ENCODE assay signal across 13 cellular contexts in the genomic region with DNA sequence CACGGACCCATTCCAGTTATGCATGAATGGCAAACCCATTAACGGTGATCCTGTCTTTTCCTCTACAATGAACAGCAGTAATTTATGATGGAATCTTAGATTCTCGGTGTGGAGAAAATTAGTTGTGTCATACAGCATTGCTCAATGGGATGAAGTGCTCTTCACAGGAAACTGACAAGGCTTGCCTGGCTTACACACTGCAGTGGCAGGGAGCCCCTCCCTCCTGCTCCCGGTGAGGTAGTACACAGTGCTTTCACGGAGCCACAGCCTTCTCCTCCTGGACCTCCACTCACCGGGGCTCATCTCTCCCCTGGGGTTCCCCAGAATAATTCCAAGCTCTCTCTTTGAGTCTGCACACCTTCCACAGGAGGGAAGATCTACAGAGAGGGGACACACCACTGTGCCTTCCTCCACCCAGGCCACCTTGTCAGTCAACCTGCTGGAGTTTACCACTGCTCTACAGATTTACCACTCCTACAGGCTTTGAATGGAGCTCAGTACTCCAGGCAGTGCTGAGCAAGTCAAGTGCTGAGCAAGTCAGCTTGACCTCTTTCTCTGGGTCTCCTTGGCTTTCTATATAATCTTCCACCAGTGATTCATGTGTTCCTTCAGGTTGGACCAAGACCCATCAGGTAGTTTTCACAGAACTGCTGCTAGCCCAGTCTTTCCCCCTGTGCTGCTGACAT. TPM values are rescaled to one million over a fixed set of nuclear protein-coding genes. Genes with fewer than 3 reads are reported as not detected.
DNase-seq lines count a peak whose midpoint lies in the region; ATAC-seq lines count a peak whose summit lies in the region.
"Had no signal": no experiment of that assay in that cellular context is flagged by ENCODE, and none has a peak within 500 bp of the region (broad histone marks: within the 10 kb centered on the region; RNA-seq: fewer than 3 reads in every experiment).

No MANE protein-coding gene starts in this region.

- no peak overlapping the region for H3K4me3 ChIP-seq in skeletal muscle cell (ENCODE audit: low read depth, low read length)
- H3K4me3 ChIP-seq: coronary artery, gastroesophageal sphincter had no signal

- ATAC-seq in esophagus mucosa (peak; percentile 55), HG03442 (IDR thresholded peaks at IDR 0.05; ENCODE audit: unreplicated experiment) (no peak), GM18511 (IDR thresholded peaks at IDR 0.05; ENCODE audit: unreplicated experiment) (no peak)
- ATAC-seq: gastroesophageal sphincter had no signal

- peak in 2 of 3 experiments; percentile 12 to 28 for DNase-seq in NCI-H1417 (lab: John Stamatoyannopoulos, UW)
- no peak for DNase-seq in NCI-H1417 treated with DMSO at 0.1 percent for 48 hours (lab: John Stamatoyannopoulos, UW)
- peak; percentile 56 for DNase-seq in NOMO-1 treated with DMSO at 0.1 percent for 48 hours (lab: John Stamatoyannopoulos, UW; ENCODE audit: unreplicated experiment)
- peak; percentile 60 for DNase-seq in skeletal muscle cell (ENCODE audit: low read depth)
- DNase-seq in OCI-M1 (lab: John Stamatoyannopoulos, UW) = no peak
- DNase-seq: activated naive CD8-positive, alpha-beta T cell treated with anti-CD3 and anti-CD28 coated beads for 36 hours; left colon; NCI-H1694 had no signal

RNA-seq across cellular contexts. Expression of gene TBC1D2, which starts 59.1 kb away (rescaled TPM):
- total RNA-seq in esophagus mucosa = 56.0 TPM

Comparison
In these comparisons a context has a peak if more than half of its experiments do, and no peak if none do; other contexts are left out.
1. DNase-seq: peak in NCI-H1417 (2 of 3), NOMO-1 treated with DMSO at 0.1 percent for 48 hours (single experiment) and skeletal muscle cell (single experiment); none in NCI-H1417 treated with DMSO at 0.1 percent for 48 hours (single experiment) and OCI-M1 (single experiment).